ENCODE assay signal across 22 cellular contexts in genomic region chr3:189337672-189338071, GRCh38.
DNase-seq lines count a peak whose midpoint lies in the region; ATAC-seq and TF ChIP-seq lines count a peak whose summit lies in the region.
"Had no signal": no experiment of that assay in that cellular context is flagged by ENCODE, and none has a peak within 500 bp of the region (broad histone marks: within the 10 kb centered on the region; RNA-seq: fewer than 3 reads in every experiment).

No MANE protein-coding gene starts in this region.

- peaks cover 39% of the 10 kb centered on the region for H3K4me1 ChIP-seq in Loucy (ENCODE audit: insufficient read depth, low read length, poor library complexity, severe bottlenecking)
- H3K4me1 ChIP-seq in trophoblast cell (ENCODE audit: control insufficient read depth in 1 of 2, insufficient read depth in 2 of 2, low read length in 2 of 2), result peaks cover 4 to 10% of the 10 kb centered on the region in 2 experiments
- H3K4me1 ChIP-seq: ascending aorta, right atrium auricular region, upper lobe of right lung had no signal

- TF ChIP-seq CTCF in Loucy (conservative IDR thresholded peaks at IDR 0.05; ENCODE audit: low read length) (peak; percentile 33; the same call in 1 of the 2 replicates), fibroblast of villous mesenchyme (IDR thresholded peaks at IDR 0.05; ENCODE audit: insufficient read depth, low read depth, low read length) (peak; percentile 9)

- H3K23ac ChIP-seq in trophoblast cell (ENCODE audit: low read length), result no peak overlapping the region

- no peak overlapping the region for H3K14ac ChIP-seq in trophoblast cell (ENCODE audit: low read length)

- peak overlapping the region; percentile 82 for H2BK12ac ChIP-seq in trophoblast cell (ENCODE audit: low read length)

- H3K36me3 ChIP-seq in Loucy (ENCODE audit: insufficient read depth, low read length), result no peaks in the 10 kb centered on the region
- H3K36me3 ChIP-seq in trophoblast cell (ENCODE audit: control insufficient read depth in 1 of 2, insufficient read depth in 2 of 2, low read length in 2 of 2), result no peaks in the 10 kb centered on the region
- H3K36me3 ChIP-seq: ascending aorta, right atrium auricular region, SJSA1, upper lobe of right lung had no signal

- H3F3A ChIP-seq in Loucy (ENCODE audit: low read depth), result no peaks in the 10 kb centered on the region

- peak overlapping the region; percentile 57 for H2BK120ac ChIP-seq in trophoblast cell (ENCODE audit: insufficient read depth, low read length, poor library complexity)

- H4K20me1 ChIP-seq in Loucy (ENCODE audit: insufficient read depth, low read length, poor library complexity, severe bottlenecking), result no peaks in the 10 kb centered on the region

- H2AFZ ChIP-seq in Loucy (ENCODE audit: low read length) (no peak overlapping the region), trophoblast cell (ENCODE audit: insufficient read depth, low read length, poor library complexity) (no peak overlapping the region)

- H4K91ac ChIP-seq in trophoblast cell (ENCODE audit: low read depth, low read length), result peak overlapping the region; percentile 33

- no peak for ATAC-seq in HG03565 (IDR thresholded peaks at IDR 0.05; ENCODE audit: unreplicated experiment)
- no peak for ATAC-seq in GM21367 (IDR thresholded peaks at IDR 0.05; ENCODE audit: unreplicated experiment)
- ATAC-seq: naive thymus-derived CD8-positive, alpha-beta T cell; Panc1; T-helper 17 cell; upper lobe of right lung had no signal

- no peak overlapping the region for H3K4ac ChIP-seq in trophoblast cell (ENCODE audit: low read depth, low read length)

- H3K9me3 ChIP-seq in Loucy (ENCODE audit: insufficient read depth, low read depth, low read length) (no peaks in the 10 kb centered on the region), trophoblast cell (ENCODE audit: insufficient read depth, low read depth, low read length) (no peaks in the 10 kb centered on the region)
- H3K9me3 ChIP-seq: ascending aorta, right atrium auricular region, SJSA1, upper lobe of right lung had no signal

- H3K9ac ChIP-seq in Loucy (ENCODE audit: low read depth, low read length, poor library complexity, severe bottlenecking) (no peak overlapping the region), trophoblast cell (ENCODE audit: low read length) (no peak overlapping the region)

- H3K79me1 ChIP-seq in trophoblast cell (ENCODE audit: low read length), result peaks cover 3% of the 10 kb centered on the region

- H4K8ac ChIP-seq in trophoblast cell (ENCODE audit: low read depth, low read length), result peak overlapping the region; percentile 58

- no peak overlapping the region for H2AK5ac ChIP-seq in trophoblast cell (ENCODE audit: low read length)

- H2BK5ac ChIP-seq in trophoblast cell (ENCODE audit: low read depth, low read length, poor library complexity), result peak overlapping the region; percentile 46

- H3K27ac ChIP-seq in trophoblast cell (ENCODE audit: low read depth, low read length), result peak overlapping the region; percentile 39
- H3K27ac ChIP-seq: ascending aorta, SJSA1, upper lobe of right lung had no signal

- H3K4me2 ChIP-seq in Loucy (ENCODE audit: low read depth, low read length, poor library complexity, severe bottlenecking) (no peak overlapping the region), trophoblast cell (ENCODE audit: low read length) (peak overlapping the region; percentile 45)

- H3K27me3 ChIP-seq in Loucy (ENCODE audit: insufficient read depth, low read length, poor library complexity, severe bottlenecking), result no peaks in the 10 kb centered on the region
- no peaks in the 10 kb centered on the region for H3K27me3 ChIP-seq in trophoblast cell (ENCODE audit: insufficient read depth, low read length)
- H3K27me3 ChIP-seq: ascending aorta, right atrium auricular region, SJSA1, upper lobe of right lung had no signal

- no peak overlapping the region for H3K18ac ChIP-seq in trophoblast cell (ENCODE audit: low read length)

- H3K9me2 ChIP-seq in Loucy (replicated peaks; ENCODE audit: low read depth, low read length), result no peaks in the 10 kb centered on the region

- H4K12ac ChIP-seq in trophoblast cell (ENCODE audit: low read depth, low read length), result no peak overlapping the region

- no peak overlapping the region for H3K4me3 ChIP-seq in Loucy (ENCODE audit: low read length, poor library complexity, severe bottlenecking)
- no peak overlapping the region for H3K4me3 ChIP-seq in fibroblast of villous mesenchyme (ENCODE audit: low read depth, low read length)
- no peak overlapping the region for H3K4me3 ChIP-seq in trophoblast cell (ENCODE audit: low read depth, low read length)
- H3K4me3 ChIP-seq: ascending aorta, right atrium auricular region, SJSA1, upper lobe of right lung had no signal

- DNase-seq in ELF-1 (ENCODE audit: low read depth, low spot score) (peak; percentile 79), fibroblast of villous mesenchyme (ENCODE audit: low read depth) (no peak), trophoblast cell (peak in 1 of 2 donors; percentile 62), mucosa of gallbladder (ENCODE audit: low spot score) (no peak)
- DNase-seq: activated CD4-positive, alpha-beta T cell treated with anti-CD3 and anti-CD28 coated beads, Interleukin-2, amount 10 ng/mL, durations not matched to agents 24 days and 14 days; erythroblast; foreskin melanocyte; kidney glomerular epithelial cell; naive thymus-derived CD8-positive, alpha-beta T cell; NCI-H1092; NCI-H1930; NCI-H345; stimulated activated CD4-positive, alpha-beta T cell treated with anti-CD3 and anti-CD28 coated beads, Interleukin-15, amount 100 ng/mL, for 24 hours; T-helper 17 cell; upper lobe of right lung had no signal

- H3K79me2 ChIP-seq in Loucy (ENCODE audit: insufficient read depth, low read length) (no peaks in the 10 kb centered on the region), trophoblast cell (ENCODE audit: control insufficient read depth, insufficient read depth, low read length, poor library complexity) (no peaks in the 10 kb centered on the region)
